In the genomic region with DNA sequence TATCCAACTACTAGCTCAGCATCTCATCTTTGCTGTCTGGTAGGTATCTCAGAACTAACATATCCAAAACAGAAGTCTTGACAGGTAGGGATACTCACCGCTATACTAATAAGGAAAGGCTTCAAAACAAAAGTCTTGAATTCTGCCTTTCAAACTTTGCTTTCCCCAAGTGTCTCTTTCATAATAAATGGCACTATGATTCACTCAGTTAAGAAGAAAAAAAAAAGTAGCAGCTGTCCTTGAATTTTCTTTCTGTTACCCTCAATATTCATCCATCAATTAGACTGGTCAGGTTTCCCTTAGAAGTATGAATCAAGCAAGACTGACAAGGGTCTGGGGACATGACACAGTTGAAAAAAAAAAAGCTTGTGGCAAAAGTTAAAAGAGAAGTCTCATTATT, we compare ENCODE assay signal across 29 cellular contexts.
"Had no signal": no experiment of that assay in that cellular context is flagged by ENCODE, and none has a peak within 500 bp of the region (broad histone marks: within the 10 kb centered on the region; RNA-seq: fewer than 3 reads in every experiment).

No MANE protein-coding gene starts in this region.

- H3K4me1 ChIP-seq: esophagus squamous epithelium, left lung, lower lobe of right lung, prostate gland, right atrium auricular region, transverse colon had no signal

- H3K27me3 Mint-ChIP-seq: activated CD4-positive, alpha-beta memory T cell treated with anti-CD3 and anti-CD28 coated beads, Interleukin-2, amount 10 ng/mL, durations not matched to agents 7 days and 5 days; activated CD4-positive, alpha-beta T cell treated with anti-CD3 and anti-CD28 coated beads, Interleukin-2, amount 10 ng/mL, durations not matched to agents 24 days and 14 days; activated naive CD4-positive, alpha-beta T cell treated with anti-CD3 and anti-CD28 coated beads, Interleukin-2, amount 10 ng/mL, durations not matched to agents 7 days and 5 days had no signal

- DNase-seq: activated CD4-positive, alpha-beta memory T cell treated with anti-CD3 and anti-CD28 coated beads, Interleukin-2, amount 10 ng/mL, durations not matched to agents 7 days and 5 days; activated CD4-positive, alpha-beta T cell treated with anti-CD3 and anti-CD28 coated beads, Interleukin-2, amount 10 ng/mL, durations not matched to agents 24 days and 14 days; activated CD4-positive, CD25-positive, alpha-beta regulatory T cell treated with anti-CD3 and anti-CD28 coated beads, Interleukin-2, amount 50 U/mL, for 72 hours; activated CD8-positive, alpha-beta memory T cell treated with anti-CD3 and anti-CD28 coated beads, Interleukin-2, amount 50 U/mL, for 48 hours; activated gamma-delta T cell; activated naive CD4-positive, alpha-beta T cell treated with anti-CD3 and anti-CD28 coated beads, Interleukin-2, amount 10 ng/mL, durations not matched to agents 7 days and 5 days; activated naive CD8-positive, alpha-beta T cell treated with anti-CD3 and anti-CD28 coated beads, Interleukin-2, amount 10 ng/mL, durations not matched to agents 7 days and 5 days; activated T-cell treated with anti-CD3 and anti-CD28 coated beads, Interleukin-2, amount 50 U/mL, for 24 hours; amygdala; dermis blood vessel endothelial cell; effector CD4-positive, alpha-beta T cell; esophagus squamous epithelium; kidney glomerular epithelial cell; left lung; lower lobe of right lung; mesendoderm; mucosa of descending colon; stimulated activated CD4-positive, alpha-beta T cell treated with anti-CD3 and anti-CD28 coated beads, Interleukin-15, amount 100 ng/mL, for 24 hours; stimulated activated CD4-positive, alpha-beta T cell treated with anti-CD3 and anti-CD28 coated beads, Interleukin-2, amount 100 ng/mL, for 24 hours; stimulated activated naive CD4-positive, alpha-beta T cell treated with Interleukin-2 at 50 U/mL for 16 hours; T-helper 9 cell; transverse colon; WERI-Rb-1 had no signal

- ATAC-seq: left lung, lower lobe of right lung, mucosa of descending colon had no signal

- H3K36me3 Mint-ChIP-seq: activated naive CD4-positive, alpha-beta T cell treated with anti-CD3 and anti-CD28 coated beads, Interleukin-2, amount 10 ng/mL, durations not matched to agents 7 days and 5 days; activated naive CD8-positive, alpha-beta T cell treated with anti-CD3 and anti-CD28 coated beads, Interleukin-2, amount 10 ng/mL, durations not matched to agents 7 days and 5 days had no signal

- H3K9me3 Mint-ChIP-seq: activated CD4-positive, alpha-beta memory T cell treated with anti-CD3 and anti-CD28 coated beads, Interleukin-2, amount 10 ng/mL, durations not matched to agents 7 days and 5 days; activated CD4-positive, alpha-beta T cell treated with anti-CD3 and anti-CD28 coated beads, Interleukin-2, amount 10 ng/mL, durations not matched to agents 24 days and 14 days; activated naive CD4-positive, alpha-beta T cell treated with anti-CD3 and anti-CD28 coated beads, Interleukin-2, amount 10 ng/mL, durations not matched to agents 7 days and 5 days; activated naive CD8-positive, alpha-beta T cell treated with anti-CD3 and anti-CD28 coated beads, Interleukin-2, amount 10 ng/mL, durations not matched to agents 7 days and 5 days; activated T-cell treated with anti-CD3 and anti-CD28 coated beads, Interleukin-2, amount 50 U/mL, for 24 hours; T-helper 1 cell treated with Interleukin-12 subunit alpha and Interleukin-12 subunit beta and Interleukin-4 antibody, amounts not matched to agents 30 μg/mL and 1 μg/mL, for 36 hours had no signal

- H3K36me3 ChIP-seq: esophagus squamous epithelium, left lung, lower lobe of right lung, neutrophil, prostate gland, right atrium auricular region, transverse colon, WERI-Rb-1 had no signal

- H3K4me3 Mint-ChIP-seq: activated CD4-positive, alpha-beta memory T cell treated with anti-CD3 and anti-CD28 coated beads, Interleukin-2, amount 10 ng/mL, durations not matched to agents 7 days and 5 days; activated CD4-positive, alpha-beta T cell treated with anti-CD3 and anti-CD28 coated beads, Interleukin-2, amount 10 ng/mL, durations not matched to agents 24 days and 14 days; activated naive CD4-positive, alpha-beta T cell treated with anti-CD3 and anti-CD28 coated beads, Interleukin-2, amount 10 ng/mL, durations not matched to agents 7 days and 5 days; activated naive CD8-positive, alpha-beta T cell treated with anti-CD3 and anti-CD28 coated beads, Interleukin-2, amount 10 ng/mL, durations not matched to agents 7 days and 5 days; activated T-cell treated with anti-CD3 and anti-CD28 coated beads, Interleukin-2, amount 50 U/mL, for 24 hours; nephron; T-helper 1 cell treated with Interleukin-12 subunit alpha and Interleukin-12 subunit beta and Interleukin-4 antibody, amounts not matched to agents 30 μg/mL and 1 μg/mL, for 36 hours had no signal

- H3K27me3 ChIP-seq: esophagus squamous epithelium, left lung, neutrophil, right atrium auricular region, transverse colon had no signal

- H3K27ac ChIP-seq: epithelial cell of prostate, esophagus squamous epithelium, left lung, lower lobe of right lung, neutrophil, prostate gland, right atrium auricular region, transverse colon, WERI-Rb-1 had no signal

- H3K4me3 ChIP-seq: esophagus squamous epithelium, left lung, lower lobe of right lung, mucosa of descending colon, prostate gland, right atrium auricular region, transverse colon had no signal

- H3K9me3 ChIP-seq: mucosa of descending colon, neutrophil, prostate gland, transverse colon had no signal

- H3K27ac Mint-ChIP-seq: activated CD4-positive, alpha-beta memory T cell treated with anti-CD3 and anti-CD28 coated beads, Interleukin-2, amount 10 ng/mL, durations not matched to agents 7 days and 5 days; activated CD4-positive, alpha-beta T cell treated with anti-CD3 and anti-CD28 coated beads, Interleukin-2, amount 10 ng/mL, durations not matched to agents 24 days and 14 days; activated naive CD4-positive, alpha-beta T cell treated with anti-CD3 and anti-CD28 coated beads, Interleukin-2, amount 10 ng/mL, durations not matched to agents 7 days and 5 days; activated naive CD8-positive, alpha-beta T cell treated with anti-CD3 and anti-CD28 coated beads, Interleukin-2, amount 10 ng/mL, durations not matched to agents 7 days and 5 days; activated T-cell treated with anti-CD3 and anti-CD28 coated beads, Interleukin-2, amount 50 U/mL, for 24 hours; nephron; T-helper 1 cell treated with Interleukin-12 subunit alpha and Interleukin-12 subunit beta and Interleukin-4 antibody, amounts not matched to agents 30 μg/mL and 1 μg/mL, for 36 hours had no signal

- H3K4me1 Mint-ChIP-seq: activated CD4-positive, alpha-beta memory T cell treated with anti-CD3 and anti-CD28 coated beads, Interleukin-2, amount 10 ng/mL, durations not matched to agents 7 days and 5 days; activated CD4-positive, alpha-beta T cell treated with anti-CD3 and anti-CD28 coated beads, Interleukin-2, amount 10 ng/mL, durations not matched to agents 24 days and 14 days; activated naive CD4-positive, alpha-beta T cell treated with anti-CD3 and anti-CD28 coated beads, Interleukin-2, amount 10 ng/mL, durations not matched to agents 7 days and 5 days; activated naive CD8-positive, alpha-beta T cell treated with anti-CD3 and anti-CD28 coated beads, Interleukin-2, amount 10 ng/mL, durations not matched to agents 7 days and 5 days; nephron had no signal
